Comparison of ENCODE assay signal across 1 cellular context in genomic region chr4:165005352-165005751, GRCh38.
TF ChIP-seq lines count a peak whose summit lies in the region.

No MANE protein-coding gene starts in this region.

TF ChIP-seq in GM23338, 12 proteins besides CTCF, POLR2A, EP300 and RAD21 (continued from another document):
- TF ChIP-seq ZNF462 (CRISPR knock-in tag; IDR thresholded peaks at IDR 0.05) (no peak), REST (IDR thresholded peaks at IDR 0.05; ENCODE audit: unreplicated experiment) (no peak), JUNB (IDR thresholded peaks at IDR 0.05; ENCODE audit: unreplicated experiment) (no peak), CREB1 (CRISPR knock-in tag; IDR thresholded peaks at IDR 0.05; ENCODE audit: low read depth) (no peak), ZNF114 (CRISPR knock-in tag; IDR thresholded peaks at IDR 0.05) (no peak)
